Comparison of ENCODE assay signal across 9 cellular contexts in genomic region chr6:68094070-68094469, GRCh38.
DNase-seq lines count a peak whose midpoint lies in the region; ATAC-seq and TF ChIP-seq lines count a peak whose summit lies in the region.
"Had no signal": no experiment of that assay in that cellular context is flagged by ENCODE, and none has a peak within 500 bp of the region (broad histone marks: within the 10 kb centered on the region; RNA-seq: fewer than 3 reads in every experiment).

No MANE protein-coding gene starts in this region.

- H3K4me3 ChIP-seq in GM12865 (ENCODE audit: low read depth, low read length) = no peak overlapping the region

- ATAC-seq in GM19468 (IDR thresholded peaks at IDR 0.05; ENCODE audit: extremely low read depth, unreplicated experiment) (peak; percentile 80), HG02943 (IDR thresholded peaks at IDR 0.05; ENCODE audit: low read depth, unreplicated experiment) (peak; percentile 90), HG03571 (IDR thresholded peaks at IDR 0.05; ENCODE audit: unreplicated experiment) (peak; percentile 91)

- no peak for TF ChIP-seq CTCF in GM12865 (IDR thresholded peaks at IDR 0.05; ENCODE audit: insufficient read depth, low read depth, low read length, missing control alignments)

- DNase-seq in GM12865 (ENCODE audit: low read depth) (peak; percentile 43), cortex of kidney (lab: John Stamatoyannopoulos, UW) (no peak), NCI-H2029 treated with DMSO at 0.1 percent for 48 hours (lab: John Stamatoyannopoulos, UW) (no peak), DMS 273 (lab: John Stamatoyannopoulos, UW; ENCODE audit: unreplicated experiment) (no peak), SHP77 (lab: John Stamatoyannopoulos, UW) (no peak)
- DNase-seq: activated naive CD4-positive, alpha-beta T cell treated with anti-CD3 and anti-CD28 coated beads for 36 hours had no signal
